ENCODE assay signal across 8 cellular contexts in genomic region chr6:128807577-128807976, GRCh38.
DNase-seq lines count a peak whose midpoint lies in the region; ATAC-seq, FAIRE-seq and TF ChIP-seq lines count a peak whose summit lies in the region.

No MANE protein-coding gene starts in this region.

- H3K9ac ChIP-seq in mammary epithelial cell (ENCODE audit: insufficient read depth, low read length), result no peak overlapping the region
- H3K9ac ChIP-seq in neural progenitor cell, result no peak overlapping the region

- no peak overlapping the region for H3K27ac ChIP-seq in mammary epithelial cell (ENCODE audit: insufficient read depth, low read depth, low read length)
- H3K27ac ChIP-seq in neural progenitor cell, result no peak overlapping the region
- H3K27ac ChIP-seq in pancreas, result no peak overlapping the region

- H2AFZ ChIP-seq in mammary epithelial cell (ENCODE audit: low read depth, low read length) (no peak overlapping the region), neural progenitor cell (replicated peaks) (no peak overlapping the region)

- H4K20me1 ChIP-seq in mammary epithelial cell (ENCODE audit: insufficient read depth, low read length) (no peaks in the 10 kb centered on the region), neural progenitor cell (ENCODE audit: low read depth) (no peaks in the 10 kb centered on the region)

- no peaks in the 10 kb centered on the region for H3K4me1 ChIP-seq in mammary epithelial cell (ENCODE audit: insufficient read depth, low read length)
- H3K4me1 ChIP-seq in neural progenitor cell, result no peaks in the 10 kb centered on the region
- no peaks in the 10 kb centered on the region for H3K4me1 ChIP-seq in pancreas

- H3K4me1 Mint-ChIP-seq in neural progenitor cell, result no peaks in the 10 kb centered on the region
- H3K4me1 Mint-ChIP-seq in activated T-helper 17 cell treated with anti-CD3 and anti-CD28 coated beads, Interleukin-2, amount 50 U/mL, for 72 hours, result no peaks in the 10 kb centered on the region

- CTCF ChIA-PET in mammary epithelial cell (lab: Charles Lee; ENCODE audit: low non-redundant PET), result interaction anchor here (0.5 to 1.0 kb wide), 2 partner anchors 435 to 563 kb away, joined by 3 to 4 read pairs; no protein-coding TSS in a partner anchor

- no peaks in the 10 kb centered on the region for H3K27me3 ChIP-seq in mammary epithelial cell (ENCODE audit: insufficient read depth, low read length)
- no peaks in the 10 kb centered on the region for H3K27me3 ChIP-seq in neural progenitor cell
- H3K27me3 ChIP-seq in pancreas, result no peaks in the 10 kb centered on the region

- WGBS in mammary epithelial cell (ENCODE audit: low coverage, missing lambda C conversion rate), result 0% methylated on average over 2 of the region's 2 CpGs
- WGBS in pancreas, 2 donors, result 2 to 6% methylated on average over 2 of the region's 2 CpGs

- no peaks in the 10 kb centered on the region for H3K36me3 Mint-ChIP-seq in neural progenitor cell
- H3K36me3 Mint-ChIP-seq in activated T-helper 17 cell treated with anti-CD3 and anti-CD28 coated beads, Interleukin-2, amount 50 U/mL, for 72 hours (ENCODE audit: low read depth), result no peaks in the 10 kb centered on the region

- peaks cover 4% of the 10 kb centered on the region for H3K9me3 Mint-ChIP-seq in neural progenitor cell
- H3K9me3 Mint-ChIP-seq in activated T-helper 17 cell treated with anti-CD3 and anti-CD28 coated beads, Interleukin-2, amount 50 U/mL, for 72 hours, result no peaks in the 10 kb centered on the region

- no peak overlapping the region for H3K4me3 ChIP-seq in LNCaP clone FGC (ENCODE audit: low read depth, low read length)
- H3K4me3 ChIP-seq in mammary epithelial cell (replicated peaks in 1 of 3; ENCODE audit: insufficient read depth in 1 of 3, low read depth in 2 of 3, low read length in 3 of 3), result no peak overlapping the region
- H3K4me3 ChIP-seq in neural progenitor cell, result no peak overlapping the region
- H3K4me3 ChIP-seq in pancreas, result no peak overlapping the region

- no TSS peak for BruUV-seq in mammary epithelial cell (replicated peaks; lab: Mats Ljungman, UMichigan)

- no peaks in the 10 kb centered on the region for H3K27me3 Mint-ChIP-seq in neural progenitor cell (ENCODE audit: insufficient read depth, low read depth)
- H3K27me3 Mint-ChIP-seq in activated T-helper 17 cell treated with anti-CD3 and anti-CD28 coated beads, Interleukin-2, amount 50 U/mL, for 72 hours, result peaks cover 10% of the 10 kb centered on the region

- ATAC-seq in HG02840 (IDR thresholded peaks at IDR 0.05; ENCODE audit: low FRiP score, unreplicated experiment) (no peak), GM19463 (IDR thresholded peaks at IDR 0.05; ENCODE audit: unreplicated experiment) (no peak), pancreas (no peak)
- no peak for ATAC-seq in activated T-helper 17 cell treated with anti-CD3 and anti-CD28 coated beads, Interleukin-2, amount 50 U/mL, for 72 hours (replicated peaks)

- FAIRE-seq in pancreas (lab: Jason Lieb, UNC), result no peak

- no peak overlapping the region for H3K4me2 ChIP-seq in mammary epithelial cell (ENCODE audit: insufficient read depth, low read depth, low read length)
- no peak overlapping the region for H3K4me2 ChIP-seq in neural progenitor cell

- no peak overlapping the region for H3K4me3 Mint-ChIP-seq in neural progenitor cell
- no peak overlapping the region for H3K4me3 Mint-ChIP-seq in activated T-helper 17 cell treated with anti-CD3 and anti-CD28 coated beads, Interleukin-2, amount 50 U/mL, for 72 hours

- peak; percentile 58 for DNase-seq in ELR (ENCODE audit: low read depth)
- peak; percentile 1 for DNase-seq in LNCaP clone FGC (ENCODE audit: low read depth)
- peak; percentile 8 for DNase-seq in mammary epithelial cell
- DNase-seq in neural progenitor cell (ENCODE audit: low spot score), result peak; percentile 39
- DNase-seq in pancreas, result no peak

- TF ChIP-seq CTCF in LNCaP clone FGC (IDR thresholded peaks at IDR 0.05; ENCODE audit: control insufficient read depth, extremely low read depth, insufficient read depth) (peak; percentile 41; the same call in 1 of the 2 replicates), mammary epithelial cell (conservative IDR thresholded peaks at IDR 0.05 in 1 of 2, IDR thresholded peaks at IDR 0.05 in 1 of 2; ENCODE audit: extremely low read depth in 1 of 2, insufficient read depth in 1 of 2, low read depth in 1 of 2, low read length in 2 of 2) (peak; percentile 43 to 62), neural progenitor cell (IDR thresholded peaks at IDR 0.05) (peak; percentile 57), pancreas (IDR thresholded peaks at IDR 0.05) (no peak)

- dilution Hi-C loops in mammary epithelial cell (cut with HindIII; ENCODE audit: low sequenced_read_pairs), result no loop called here

- H3K9me3 ChIP-seq in mammary epithelial cell (replicated peaks; ENCODE audit: insufficient read depth, low read length) (no peaks in the 10 kb centered on the region), neural progenitor cell (ENCODE audit: low read depth) (no peaks in the 10 kb centered on the region), pancreas (no peaks in the 10 kb centered on the region)

- in situ Hi-C loops in mammary epithelial cell (cut with MboI; ENCODE audit: low sequenced_read_pairs in 2 of 2), result loop anchor here in 1 of 2 donors (25.0 kb wide), 1 partner anchor 455 kb away; no protein-coding TSS in a partner anchor

- intact Hi-C loops in mammary epithelial cell (cut with micrococcal nuclease) (loop anchor here (1.0 to 2.0 kb wide), 2 partner anchors 445 to 563 kb away; no protein-coding TSS in a partner anchor), pancreas (cut with DNase I) (no loop called here)

- H3K27ac Mint-ChIP-seq in neural progenitor cell, result no peak overlapping the region
- H3K27ac Mint-ChIP-seq in activated T-helper 17 cell treated with anti-CD3 and anti-CD28 coated beads, Interleukin-2, amount 50 U/mL, for 72 hours, result no peak overlapping the region

- H3K79me2 ChIP-seq in mammary epithelial cell (ENCODE audit: insufficient read depth, low read length), result no peaks in the 10 kb centered on the region
- H3K79me2 ChIP-seq in neural progenitor cell (ENCODE audit: low read depth), result no peaks in the 10 kb centered on the region

- H3K36me3 ChIP-seq in mammary epithelial cell (ENCODE audit: insufficient read depth, low read length) (no peaks in the 10 kb centered on the region), neural progenitor cell (no peaks in the 10 kb centered on the region), pancreas (no peaks in the 10 kb centered on the region)

- H3F3A ChIP-seq in neural progenitor cell (ENCODE audit: low read depth), result no peaks in the 10 kb centered on the region

Comparison
In these comparisons a context has a peak if more than half of its experiments do, and no peak if none do; other contexts are left out.
1. DNase-seq: peak in ELR (single experiment), LNCaP clone FGC (single experiment), mammary epithelial cell (single experiment) and neural progenitor cell (single experiment); none in pancreas (0 of 6).
2. CTCF ChIP-seq: peak in LNCaP clone FGC (single experiment), mammary epithelial cell (2 of 2) and neural progenitor cell (single experiment); none in pancreas (0 of 4).